ENCODE assay signal across 11 cellular contexts in genomic region chr1:38152351-38153082, GRCh38.
A peak's percentile ranks its signal among the peaks of the same experiment; 100 is the strongest.
DNase-seq lines count a peak whose midpoint lies in the region; ATAC-seq and TF ChIP-seq lines count a peak whose summit lies in the region.
"Had no signal": no experiment of that assay in that cellular context is flagged by ENCODE, and none has a peak within 500 bp of the region (broad histone marks: within the 10 kb centered on the region; RNA-seq: fewer than 3 reads in every experiment).

No MANE protein-coding gene starts in this region.

- TF ChIP-seq CTCF in BE2C (IDR thresholded peaks at IDR 0.05; ENCODE audit: low read depth, low read length) (peak; percentile 57), HFF-Myc (IDR thresholded peaks at IDR 0.05; ENCODE audit: low read depth, low read length, missing control alignments) (peak; percentile 20), epithelial cell of esophagus (IDR thresholded peaks at IDR 0.05; ENCODE audit: insufficient read depth, low read depth, low read length, missing control alignments) (peak; percentile 54), esophagus muscularis mucosa (IDR thresholded peaks at IDR 0.05) (no peak)

- DNase-seq in BE2C: peak; percentile 71
- peak; percentile 49 for DNase-seq in HFF-Myc (ENCODE audit: extremely low read depth, low read depth)
- DNase-seq in NCI-H2171 (lab: John Stamatoyannopoulos, UW): peak; percentile 23
- peak; percentile 46 for DNase-seq in epithelial cell of esophagus (ENCODE audit: low read depth)
- no peak for DNase-seq in mucosa of gallbladder (ENCODE audit: low spot score)
- DNase-seq in esophagus muscularis mucosa (ENCODE audit: extremely low spot score): no peak
- DNase-seq: activated CD8-positive, alpha-beta memory T cell treated with anti-CD3 and anti-CD28 coated beads, Interleukin-2, amount 50 U/mL, for 4 hours had no signal

- ATAC-seq in GM19324 (IDR thresholded peaks at IDR 0.05; ENCODE audit: low FRiP score, unreplicated experiment) (no peak), HG03565 (IDR thresholded peaks at IDR 0.05; ENCODE audit: unreplicated experiment) (no peak)

- no peaks in the 10 kb centered on the region for H3K36me3 ChIP-seq in BE2C
- no peaks in the 10 kb centered on the region for H3K36me3 ChIP-seq in esophagus muscularis mucosa

- H3K27me3 ChIP-seq in BE2C (no peaks in the 10 kb centered on the region), esophagus muscularis mucosa (peaks cover 0 to 20% (median 0%) of the 10 kb centered on the region in 4 donors)

- no peak overlapping the region for H3K27ac ChIP-seq in esophagus muscularis mucosa (replicated peaks in 1 of 4)
- H3K27ac ChIP-seq: HL-60 had no signal

- no peak for TF ChIP-seq POLR2A in esophagus muscularis mucosa (IDR thresholded peaks at IDR 0.05; ENCODE audit: low read depth)

- no peaks in the 10 kb centered on the region for H3K9me3 ChIP-seq in BE2C
- H3K9me3 ChIP-seq in esophagus muscularis mucosa: peaks cover 0 to 19% (median 14%) of the 10 kb centered on the region in 4 donors
- H3K9me3 ChIP-seq: Caco-2 had no signal

- H3K4me1 ChIP-seq in BE2C: 0 out of 2 replicates have a peak, but pooled peaks cover 2% of the 10 kb centered on the region
- H3K4me1 ChIP-seq in esophagus muscularis mucosa: no peaks in the 10 kb centered on the region
- H3K4me1 ChIP-seq: Caco-2 had no signal

- intact Hi-C loops in esophagus muscularis mucosa (cut with DNase I): no loop called here

- WGBS in esophagus muscularis mucosa: 85% methylated on average over 2 of the region's 3 CpGs

- H3K4me3 ChIP-seq in BE2C (ENCODE audit: low read depth, low read length) (no peak overlapping the region), HFF-Myc (replicated peaks; ENCODE audit: low read depth, low read length) (no peak overlapping the region), epithelial cell of esophagus (ENCODE audit: low read length) (no peak overlapping the region), esophagus muscularis mucosa (no peak overlapping the region)

- no peak for TF ChIP-seq EP300 in esophagus muscularis mucosa (IDR thresholded peaks at IDR 0.05)

Comparison
In these comparisons a context has a peak if more than half of its experiments do, and no peak if none do; other contexts are left out.
1. DNase-seq: peak in BE2C (single experiment), HFF-Myc (single experiment), NCI-H2171 (single experiment) and epithelial cell of esophagus (single experiment); none in mucosa of gallbladder (single experiment) and esophagus muscularis mucosa (single experiment).
2. CTCF ChIP-seq: peak in BE2C (single experiment), HFF-Myc (single experiment) and epithelial cell of esophagus (single experiment); none in esophagus muscularis mucosa (0 of 3).